Comparison of ENCODE assay signal across 20 cellular contexts in genomic region chr1:224730540-224730939, GRCh38.
"Had no signal": no experiment of that assay in that cellular context is flagged by ENCODE, and none has a peak within 500 bp of the region (broad histone marks: within the 10 kb centered on the region; RNA-seq: fewer than 3 reads in every experiment).

No MANE protein-coding gene starts in this region.

- H3K9me3 ChIP-seq: adrenal gland, esophagus squamous epithelium, heart right ventricle, left lung, sigmoid colon, spleen, thoracic aorta, upper lobe of left lung had no signal

- H3K4me1 ChIP-seq: sigmoid colon had no signal

- H3K36me3 ChIP-seq: adrenal gland, cardiac muscle cell, esophagus squamous epithelium, heart right ventricle, left lung, sigmoid colon, spleen, thoracic aorta, upper lobe of left lung, WERI-Rb-1 had no signal

- DNase-seq: activated CD4-positive, alpha-beta T cell treated with anti-CD3 and anti-CD28 coated beads for 1 hour; activated CD4-positive, alpha-beta T cell treated with anti-CD3 and anti-CD28 coated beads, Interleukin-2, amount 50 U/mL, for 4 hours; activated gamma-delta T cell; adrenal gland; dermis blood vessel endothelial cell; effector memory CD4-positive, alpha-beta T cell; esophagus squamous epithelium; heart right ventricle; left lung; mammary epithelial cell; nephron progenitor cell; nucleus accumbens; sigmoid colon; spleen; stimulated activated CD4-positive, alpha-beta T cell treated with anti-CD3 and anti-CD28 coated beads, Interleukin-4, amount 100 ng/mL, for 4 hours; T-cell; upper lobe of left lung; WERI-Rb-1 had no signal

- H3K27me3 ChIP-seq: adrenal gland, cardiac muscle cell, esophagus squamous epithelium, heart right ventricle, left lung, sigmoid colon, spleen, upper lobe of left lung had no signal

- H3K4me3 ChIP-seq: adrenal gland, cardiac muscle cell, esophagus squamous epithelium, heart right ventricle, left lung, sigmoid colon, spleen, thoracic aorta, upper lobe of left lung had no signal

- H3K27ac ChIP-seq: adrenal gland, cardiac muscle cell, esophagus squamous epithelium, heart right ventricle, left lung, sigmoid colon, spleen, thoracic aorta, upper lobe of left lung, WERI-Rb-1 had no signal
